Comparison of ENCODE assay signal across 21 cellular contexts in the genomic region with DNA sequence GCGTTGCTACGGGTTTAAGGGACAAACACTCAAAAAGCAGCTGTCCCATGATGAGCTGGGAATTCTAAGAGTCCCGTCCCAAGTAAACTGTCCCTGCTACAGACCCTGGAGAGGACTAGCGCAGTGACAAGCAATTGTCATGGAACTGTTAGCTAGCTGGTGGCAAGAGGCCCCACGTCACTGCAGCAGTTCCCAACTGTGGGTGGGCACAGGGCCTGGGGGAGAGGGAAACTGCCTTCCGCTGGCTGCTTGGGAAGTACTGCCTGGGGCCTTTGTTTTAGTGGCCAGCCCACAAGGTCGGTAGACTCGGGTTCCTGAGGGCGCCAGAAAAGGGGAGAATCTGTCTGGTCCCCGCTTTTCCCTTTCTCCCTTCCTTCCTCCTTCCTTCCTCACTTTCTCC.
"Had no signal": no experiment of that assay in that cellular context is flagged by ENCODE, and none has a peak within 500 bp of the region (broad histone marks: within the 10 kb centered on the region; RNA-seq: fewer than 3 reads in every experiment).

No MANE protein-coding gene starts in this region.

- H3K36me3 ChIP-seq: adrenal gland, ascending aorta, left lung, tibial artery, WERI-Rb-1 had no signal

- H3K4me3 ChIP-seq: adrenal gland, ascending aorta, dorsolateral prefrontal cortex, left lung, lung, tibial artery had no signal

- H2AFZ ChIP-seq: parathyroid adenoma had no signal

- H3K4me3 Mint-ChIP-seq: activated naive CD8-positive, alpha-beta T cell; central memory CD8-positive, alpha-beta T cell; immature natural killer cell; naive thymus-derived CD4-positive, alpha-beta T cell; stimulated activated effector memory CD8-positive, alpha-beta T cell treated with anti-CD3 and anti-CD28 coated beads, Interleukin-12 subunit alpha, Interleukin-12 subunit beta, amount 100 ng/mL, for 72 hours; stimulated activated naive CD8-positive, alpha-beta T cell treated with anti-CD3 and anti-CD28 coated beads, Interleukin-15, amount 100 ng/mL, for 72 hours had no signal

- H3K36me3 Mint-ChIP-seq: activated naive CD8-positive, alpha-beta T cell; naive thymus-derived CD4-positive, alpha-beta T cell; stimulated activated effector memory CD8-positive, alpha-beta T cell treated with anti-CD3 and anti-CD28 coated beads, Interleukin-12 subunit alpha, Interleukin-12 subunit beta, amount 100 ng/mL, for 72 hours had no signal

- H3K9me3 ChIP-seq: adrenal gland, ascending aorta, left lung, tibial artery had no signal

- H3K79me2 ChIP-seq: parathyroid adenoma had no signal

- H3K27ac Mint-ChIP-seq: activated naive CD8-positive, alpha-beta T cell; immature natural killer cell; naive thymus-derived CD4-positive, alpha-beta T cell; stimulated activated effector memory CD8-positive, alpha-beta T cell treated with anti-CD3 and anti-CD28 coated beads, Interleukin-12 subunit alpha, Interleukin-12 subunit beta, amount 100 ng/mL, for 72 hours; stimulated activated naive CD8-positive, alpha-beta T cell treated with anti-CD3 and anti-CD28 coated beads, Interleukin-15, amount 100 ng/mL, for 72 hours had no signal

- DNase-seq: activated CD4-positive, alpha-beta T cell treated with anti-CD3 and anti-CD28 coated beads, Interleukin-2, amount 50 U/mL, for 1 hour; activated CD4-positive, CD25-positive, alpha-beta regulatory T cell treated with anti-CD3 and anti-CD28 coated beads, Interleukin-2, amount 50 U/mL, for 72 hours; activated naive CD4-positive, alpha-beta T cell; activated T-cell treated with anti-CD3 and anti-CD28 coated beads, Interleukin-2, amount 50 U/mL, for 1 hour; adrenal gland; dorsolateral prefrontal cortex; immature natural killer cell; left lung; naive thymus-derived CD4-positive, alpha-beta T cell; small intestine; stimulated activated CD4-positive, alpha-beta T cell treated with anti-CD3 and anti-CD28 coated beads, Interleukin-2, amount 100 ng/mL, for 24 hours; stimulated activated naive CD8-positive, alpha-beta T cell treated with anti-CD3 and anti-CD28 coated beads, Interleukin-15, amount 100 ng/mL, for 72 hours; T-helper 1 cell; tibial artery; WERI-Rb-1 had no signal

- H3K27me3 Mint-ChIP-seq: activated naive CD8-positive, alpha-beta T cell; central memory CD8-positive, alpha-beta T cell; stimulated activated naive CD8-positive, alpha-beta T cell treated with anti-CD3 and anti-CD28 coated beads, Interleukin-15, amount 100 ng/mL, for 72 hours had no signal

- ATAC-seq: left lung; naive thymus-derived CD4-positive, alpha-beta T cell; stimulated activated effector memory CD8-positive, alpha-beta T cell treated with anti-CD3 and anti-CD28 coated beads, Interleukin-12 subunit alpha, Interleukin-12 subunit beta, amount 100 ng/mL, for 72 hours; stimulated activated naive CD8-positive, alpha-beta T cell treated with anti-CD3 and anti-CD28 coated beads, Interleukin-15, amount 100 ng/mL, for 72 hours had no signal

- H3K4me1 ChIP-seq: ascending aorta, left lung had no signal

- H3K27me3 ChIP-seq: adrenal gland, ascending aorta, dorsolateral prefrontal cortex had no signal

- H3K4me1 Mint-ChIP-seq: central memory CD8-positive, alpha-beta T cell; naive thymus-derived CD4-positive, alpha-beta T cell; stimulated activated effector memory CD8-positive, alpha-beta T cell treated with anti-CD3 and anti-CD28 coated beads, Interleukin-12 subunit alpha, Interleukin-12 subunit beta, amount 100 ng/mL, for 72 hours; stimulated activated naive CD8-positive, alpha-beta T cell treated with anti-CD3 and anti-CD28 coated beads, Interleukin-15, amount 100 ng/mL, for 72 hours had no signal

- H3K9me3 Mint-ChIP-seq: central memory CD8-positive, alpha-beta T cell; immature natural killer cell; naive thymus-derived CD4-positive, alpha-beta T cell; stimulated activated effector memory CD8-positive, alpha-beta T cell treated with anti-CD3 and anti-CD28 coated beads, Interleukin-12 subunit alpha, Interleukin-12 subunit beta, amount 100 ng/mL, for 72 hours; stimulated activated naive CD8-positive, alpha-beta T cell treated with anti-CD3 and anti-CD28 coated beads, Interleukin-15, amount 100 ng/mL, for 72 hours had no signal

- H3K27ac ChIP-seq: adrenal gland, ascending aorta, left lung, parathyroid adenoma, tibial artery, WERI-Rb-1 had no signal
